ENCODE assay signal across 13 cellular contexts in the genomic region with DNA sequence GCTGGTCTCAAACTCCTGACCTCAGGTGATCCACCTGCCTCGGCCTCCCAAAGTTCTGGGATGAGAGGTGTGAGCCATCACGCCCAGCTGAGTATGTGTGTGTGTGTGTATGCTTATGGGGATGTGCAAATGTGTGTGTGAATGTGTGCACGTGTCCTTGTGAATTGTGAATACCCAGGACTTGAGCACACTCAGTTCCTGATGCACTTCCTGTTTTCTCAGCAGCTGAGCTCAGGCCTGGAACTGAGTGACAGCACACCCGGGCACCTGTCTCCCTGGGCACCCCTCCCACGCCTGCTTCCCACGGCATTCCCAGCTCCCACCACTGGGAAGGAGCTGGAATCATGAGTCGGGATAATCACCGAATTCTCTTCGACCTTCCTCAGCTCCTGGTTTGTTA. TPM values are rescaled to one million over a fixed set of nuclear protein-coding genes. Genes with fewer than 3 reads are reported as not detected.
"Had no signal": no experiment of that assay in that cellular context is flagged by ENCODE, and none has a peak within 500 bp of the region (broad histone marks: within the 10 kb centered on the region; RNA-seq: fewer than 3 reads in every experiment).

No MANE protein-coding gene starts in this region.

RNA-seq across cellular contexts. Expression of gene SMIM34, which starts 16.5 kb away (rescaled TPM):
- total RNA-seq: stomach, temporal lobe, thoracic aorta, thyroid gland, tibial nerve, transverse colon, upper lobe of right lung, ureter, urinary bladder, vagina had no signal
- polyA plus RNA-seq: stomach, urinary bladder had no signal

RNA-seq across cellular contexts. Expression of gene KCNE2, which starts 43.5 kb away (rescaled TPM):
- total RNA-seq: subcutaneous adipose tissue, suprapubic skin, thoracic aorta, transverse colon, upper lobe of left lung, ureter, urinary bladder, vagina had no signal
